Comparison of ENCODE assay signal across 8 cellular contexts in genomic region chr2:36663851-36664715, GRCh38. TPM values are rescaled to one million over a fixed set of nuclear protein-coding genes. Genes with fewer than 3 reads are reported as not detected.
DNase-seq lines count a peak whose midpoint lies in the region; ATAC-seq and TF ChIP-seq lines count a peak whose summit lies in the region.

No MANE protein-coding gene starts in this region.

- H3K18ac ChIP-seq in neuronal stem cell (ENCODE audit: low read length): no peak overlapping the region

- no peak overlapping the region for H4K91ac ChIP-seq in neuronal stem cell (ENCODE audit: low read depth, low read length, poor library complexity)

- H3K23ac ChIP-seq in neuronal stem cell (ENCODE audit: low read depth, low read length, poor library complexity): no peak overlapping the region

- H3K14ac ChIP-seq in neuronal stem cell (ENCODE audit: low read length): no peak overlapping the region

- H3K4me3 ChIP-seq in fibroblast of pulmonary artery (replicated peaks; ENCODE audit: low read depth, low read length): no peak overlapping the region
- H3K4me3 ChIP-seq in neuronal stem cell (ENCODE audit: low read length in 2 of 2): no peak overlapping the region

- H2AFZ ChIP-seq in neuronal stem cell (ENCODE audit: low read length): no peak overlapping the region

- no peak overlapping the region for H3K9ac ChIP-seq in neuronal stem cell (ENCODE audit: low read depth, low read length, poor library complexity)

- H2BK15ac ChIP-seq in neuronal stem cell (ENCODE audit: low read length): no peak overlapping the region

- H2AK5ac ChIP-seq in neuronal stem cell (ENCODE audit: low read depth, low read length): no peak overlapping the region

- no peaks in the 10 kb centered on the region for H3K9me3 ChIP-seq in neuronal stem cell (replicated peaks in 1 of 2; ENCODE audit: control insufficient read depth in 2 of 2, insufficient read depth in 1 of 2, low read depth in 1 of 2, low read length in 2 of 2)

- no peak overlapping the region for H2BK5ac ChIP-seq in neuronal stem cell (ENCODE audit: low read length)

- H3K79me1 ChIP-seq in neuronal stem cell (ENCODE audit: low read depth, low read length): no peaks in the 10 kb centered on the region

- DNase-seq in NCI-H1048 (lab: John Stamatoyannopoulos, UW) (peak; percentile 36), SKM-1 treated with dmso at 0.1 percent for 144 hours (lab: John Stamatoyannopoulos, UW; ENCODE audit: unreplicated experiment) (peak; percentile 52), fibroblast of pulmonary artery (ENCODE audit: low read depth) (peak; percentile 89), neuronal stem cell (ENCODE audit: low spot score) (peak; percentile 54), 8988T (no peak)

- no peak overlapping the region for H3K4ac ChIP-seq in neuronal stem cell (ENCODE audit: low read length)

- ATAC-seq in GM18499 (IDR thresholded peaks at IDR 0.05; ENCODE audit: insufficient read depth, unreplicated experiment) (peak; percentile 71), HG02840 (IDR thresholded peaks at IDR 0.05; ENCODE audit: low FRiP score, unreplicated experiment) (peak; percentile 68)

- H3K4me2 ChIP-seq in neuronal stem cell (ENCODE audit: insufficient read depth, low read length, poor library complexity, severe bottlenecking): no peak overlapping the region

- WGBS in neuronal stem cell (ENCODE audit: extremely low coverage in 2 of 2, insufficient read length in 2 of 2, insufficient replicate concordance in 1 of 2), 2 donors: 100% methylated on average over 2 of the region's 12 CpGs; no CpG with 5 or more reads in 1 of the 2 donors

- H3K4me1 ChIP-seq in neuronal stem cell (ENCODE audit: control insufficient read depth in 2 of 2, insufficient read depth in 1 of 2, low read depth in 1 of 2, low read length in 2 of 2): peaks cover 0 to 3% of the 10 kb centered on the region in 2 donors

- TF ChIP-seq CTCF in C4-2B (conservative IDR thresholded peaks at IDR 0.05) (peak; percentile 86), fibroblast of pulmonary artery (IDR thresholded peaks at IDR 0.05; ENCODE audit: low read length, missing control alignments) (peak; percentile 82)

- H3K27ac ChIP-seq in C4-2B: no peak overlapping the region
- H3K27ac ChIP-seq in neuronal stem cell (replicated peaks; ENCODE audit: low read length): no peak overlapping the region

- no peaks in the 10 kb centered on the region for H3K36me3 ChIP-seq in neuronal stem cell (replicated peaks in 1 of 2; ENCODE audit: control insufficient read depth in 2 of 2, insufficient read depth in 2 of 2, low read length in 2 of 2)

- H3K27me3 ChIP-seq in neuronal stem cell (ENCODE audit: control insufficient read depth in 3 of 3, insufficient read depth in 3 of 3, low read depth in 1 of 3, low read length in 3 of 3): no peaks in the 10 kb centered on the region

- no peak overlapping the region for H2BK120ac ChIP-seq in neuronal stem cell (ENCODE audit: low read depth, low read length)

- no peak overlapping the region for H2BK12ac ChIP-seq in neuronal stem cell (ENCODE audit: low read length)

- no peak overlapping the region for H4K8ac ChIP-seq in neuronal stem cell (ENCODE audit: low read depth, low read length)

RNA-seq across cellular contexts. Expression of gene VIT, which starts 32.4 kb away (rescaled TPM):
- not detected for polyA plus RNA-seq in neuronal stem cell (2013, experiment 1 of 2)
- polyA plus RNA-seq in neuronal stem cell (2013, experiment 2 of 2): not detected
